8 cellular contexts compared by ENCODE assay signal in the genomic region with DNA sequence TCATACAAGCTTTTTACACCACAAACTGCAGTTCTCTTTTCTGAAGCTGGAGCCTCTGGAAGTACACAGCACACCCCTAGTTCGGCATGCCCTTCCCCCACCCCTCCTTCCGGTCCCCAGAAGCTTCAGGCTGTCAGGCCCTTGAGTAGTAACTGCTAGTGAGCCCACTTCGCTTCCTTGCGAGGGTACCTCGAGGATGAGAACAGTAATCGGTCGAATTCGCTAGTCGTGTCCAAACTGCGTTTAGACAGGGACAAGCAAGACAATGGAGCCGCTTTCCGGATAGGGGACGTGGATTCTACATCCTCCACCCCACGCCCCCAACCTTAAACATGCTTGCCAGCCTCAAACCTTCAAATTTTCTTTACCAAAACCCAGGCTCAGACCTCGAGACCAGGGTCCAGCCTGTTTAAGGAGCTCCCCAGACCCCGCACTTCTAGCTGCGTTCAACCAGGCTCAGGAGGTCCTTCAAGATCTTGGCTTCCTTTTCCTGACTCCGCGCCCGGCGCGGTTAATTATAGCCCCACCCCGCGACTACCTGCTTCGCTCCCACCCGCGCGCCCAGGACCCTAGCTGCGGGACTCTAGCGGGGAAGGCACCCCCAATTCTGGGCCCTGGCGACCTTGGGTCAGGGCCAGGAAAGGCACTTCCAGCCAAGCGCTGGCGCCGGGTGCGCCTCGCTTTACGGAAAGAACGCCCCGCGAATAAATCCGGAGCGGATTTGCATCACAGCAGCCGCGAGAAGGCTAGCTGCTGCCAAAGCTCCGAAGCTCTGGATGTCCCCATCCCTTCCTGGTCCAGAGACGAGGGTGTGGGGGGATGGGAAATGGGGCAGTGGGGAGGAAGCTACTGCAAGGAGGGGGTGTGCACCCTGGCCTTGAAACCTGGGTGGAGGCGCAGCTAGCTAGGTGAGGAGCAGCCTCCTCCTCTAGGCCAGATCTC. TPM values are rescaled to one million over a fixed set of nuclear protein-coding genes. Genes with fewer than 3 reads are reported as not detected.
A peak's percentile ranks its signal among the peaks of the same experiment; 100 is the strongest.
DNase-seq lines count a peak whose midpoint lies in the region; FAIRE-seq and TF ChIP-seq lines count a peak whose summit lies in the region.

No MANE protein-coding gene starts in this region.

- no peak for TF ChIP-seq POLR2A in Peyer's patch (IDR thresholded peaks at IDR 0.05)

- peaks cover 0 to 10% (median 3%) of the 10 kb centered on the region in 4 donors for H3K4me1 ChIP-seq in Peyer's patch
- peaks cover 9 to 19% of the 10 kb centered on the region in 2 donors for H3K4me1 ChIP-seq in kidney (ENCODE audit: control insufficient read depth in 1 of 2, insufficient read depth in 1 of 2, low read depth in 1 of 2, low read length in 2 of 2)

- in situ Hi-C loops in astrocyte of the cerebellum (cut with HindIII; ENCODE audit: low sequenced_read_pairs) = no loop called here
- in situ Hi-C loops in KBM-7 (cut with MboI; ENCODE audit: low pct_unique_long_range_greater_than_20kb, low sequenced_read_pairs) = no loop called here

- H3K9me3 ChIP-seq in Peyer's patch (no peaks in the 10 kb centered on the region), kidney (ENCODE audit: control insufficient read depth in 1 of 2, low read length in 2 of 2) (no peaks in the 10 kb centered on the region)

- FAIRE-seq in kidney (lab: Jason Lieb, UNC) = no peak

- intact Hi-C loops in kidney (cut with DNase I) = no loop called here

- DNase-seq in GM06990 (ENCODE audit: extremely low read depth, insufficient read length) = peak; percentile 48
- DNase-seq in Peyer's patch = peak in 2 of 3 donors; percentile 64 to 78
- DNase-seq in astrocyte of the cerebellum (ENCODE audit: low read depth) = no peak
- peak; percentile 86 for DNase-seq in kidney
- peak; percentile 37 for DNase-seq in stimulated activated CD4-positive, alpha-beta T cell treated with anti-CD3 and anti-CD28 coated beads, Interleukin-4, amount 100 ng/mL, for 24 hours
- DNase-seq in ecto neural progenitor cell (ENCODE audit: low spot score) = no peak
- DNase-seq in KBM-7 = no peak
- no peak for DNase-seq in NCI-H1105 (lab: John Stamatoyannopoulos, UW)

- H3K27me3 ChIP-seq in GM06990 (replicated peaks; ENCODE audit: control insufficient read depth, insufficient read depth, low read length) = no peaks in the 10 kb centered on the region
- H3K27me3 ChIP-seq in Peyer's patch = no peaks in the 10 kb centered on the region

- peak overlapping the region; percentile 21 to 56 (median 42) for H3K27ac ChIP-seq in Peyer's patch
- H3K27ac ChIP-seq in kidney (ENCODE audit: low read depth in 2 of 2, low read length in 2 of 2) = peak overlapping the region; percentile 64 to 84

- H3K4me3 ChIP-seq in GM06990 (replicated peaks; ENCODE audit: low read depth, low read length) = peak overlapping the region; percentile 47
- H3K4me3 ChIP-seq in Peyer's patch = peak overlapping the region; percentile 32 to 52 (median 49)
- H3K4me3 ChIP-seq in astrocyte of the cerebellum (ENCODE audit: low read depth, low read length) = peak overlapping the region; percentile 39
- peak overlapping the region; percentile 32 to 48 for H3K4me3 ChIP-seq in kidney (ENCODE audit: low read length in 2 of 2)

- TF ChIP-seq CTCF in GM06990 (IDR thresholded peaks at IDR 0.05; ENCODE audit: insufficient read depth, low read length, poor library complexity, severe bottlenecking) (no peak), Peyer's patch (IDR thresholded peaks at IDR 0.05) (no peak), astrocyte of the cerebellum (IDR thresholded peaks at IDR 0.05; ENCODE audit: low read depth, low read length, missing control alignments) (no peak), kidney (IDR thresholded peaks at IDR 0.05; ENCODE audit: borderline replicate concordance, extremely low read depth, insufficient read depth) (no peak)

- H3K9ac ChIP-seq in kidney (ENCODE audit: low read length in 2 of 2) = peak overlapping the region; percentile 48 to 67

- H3K36me3 ChIP-seq in GM06990 (ENCODE audit: control insufficient read depth, insufficient read depth, low read length) = no peaks in the 10 kb centered on the region
- H3K36me3 ChIP-seq in Peyer's patch = no peaks in the 10 kb centered on the region
- H3K36me3 ChIP-seq in kidney (ENCODE audit: control insufficient read depth in 1 of 2, insufficient read depth in 2 of 2, low read length in 2 of 2) = no peaks in the 10 kb centered on the region

RNA-seq across cellular contexts. Expression of gene TSPAN1, which starts 8.1 kb away (rescaled TPM):
- total RNA-seq in Peyer's patch = 100 to 1,000 TPM in 3 of 4 donors, 1 to 10 TPM in 1; 4.1 to 229 (median 192) TPM
- total RNA-seq in kidney = 578 TPM
- 518 TPM for polyA plus RNA-seq in kidney (ENCODE audit: insufficient read depth, low read depth, low replicate concordance)

RNA-seq across cellular contexts. Expression of gene P3R3URF, which starts 9.5 kb away (rescaled TPM):
- total RNA-seq in Peyer's patch (not detected), kidney (not detected)
- polyA plus RNA-seq in kidney (ENCODE audit: insufficient read depth, low read depth, low replicate concordance) = not detected

RNA-seq across cellular contexts. Expression of gene POMGNT1, which starts 31.4 kb away (rescaled TPM):
- total RNA-seq in Peyer's patch (10 to 100 TPM; 34.7 to 60.6 (median 46.3) TPM), kidney (65.1 TPM)
- 129 TPM for polyA plus RNA-seq in kidney (ENCODE audit: insufficient read depth, low read depth, low replicate concordance)

RNA-seq across cellular contexts. Expression of gene PIK3R3, which starts 34.4 kb away (rescaled TPM):
- 10 to 100 TPM in 1 of 4 donors, 1 to 10 TPM in 3; 2.8 to 12.4 (median 6.4) TPM for total RNA-seq in Peyer's patch
- 44.2 TPM for total RNA-seq in kidney
- polyA plus RNA-seq in kidney (ENCODE audit: insufficient read depth, low read depth, low replicate concordance) = 9.7 TPM

RNA-seq across cellular contexts. Expression of gene LURAP1, which starts 36.3 kb away (rescaled TPM):
- total RNA-seq in Peyer's patch = 1 to 10 TPM in 3 of 4 donors, not detected in 1; 1.5 to 2.5 (median 2.5) TPM
- total RNA-seq in kidney = 11.2 TPM
- polyA plus RNA-seq in kidney (ENCODE audit: insufficient read depth, low read depth, low replicate concordance) = 8.4 TPM

Comparison
In these comparisons a context has a peak if more than half of its experiments do, and no peak if none do; other contexts are left out.
1. DNase-seq: peak in GM06990 (single experiment), Peyer's patch (2 of 3), kidney (single experiment) and stimulated activated CD4-positive, alpha-beta T cell treated with anti-CD3 and anti-CD28 coated beads, Interleukin-4, amount 100 ng/mL, for 24 hours (single experiment); none in astrocyte of the cerebellum (single experiment), ecto neural progenitor cell (single experiment), KBM-7 (single experiment) and NCI-H1105 (single experiment).
2. Peak in every context shown above with its lines, with median percentiles within 50 percentile points of each other: H3K4me3 ChIP-seq.